In genomic region chr15:51749307-51749706, GRCh38 we compare ENCODE assay signal across 21 cellular contexts.
"Had no signal": no experiment of that assay in that cellular context is flagged by ENCODE, and none has a peak within 500 bp of the region (broad histone marks: within the 10 kb centered on the region; RNA-seq: fewer than 3 reads in every experiment).

No MANE protein-coding gene starts in this region.

- H3K4me3 Mint-ChIP-seq: natural killer cell; stimulated activated naive B cell treated with anti-CD40 and anti-IgM and Interleukin-4, amounts not matched to agents 10 μg/mL and 1 μg/mL and 100 μg/mL, for 72 hours; stimulated activated naive CD8-positive, alpha-beta T cell treated with anti-CD3 and anti-CD28 coated beads, Interleukin-15, amount 100 ng/mL, for 72 hours had no signal

- H3K27ac Mint-ChIP-seq: natural killer cell; stimulated activated naive B cell treated with anti-CD40 and anti-IgM and Interleukin-4, amounts not matched to agents 10 μg/mL and 1 μg/mL and 100 μg/mL, for 72 hours; stimulated activated naive CD8-positive, alpha-beta T cell treated with anti-CD3 and anti-CD28 coated beads, Interleukin-15, amount 100 ng/mL, for 72 hours had no signal

- H3K27ac ChIP-seq: dorsolateral prefrontal cortex, gastrocnemius medialis, lower lobe of right lung, ovary, psoas muscle, sigmoid colon, suprapubic skin, thyroid gland, vagina had no signal

- ATAC-seq: gastrocnemius medialis; left ventricle myocardium superior; lower lobe of right lung; natural killer cell; psoas muscle; right cardiac atrium; stimulated activated naive B cell treated with anti-CD40 and anti-IgM and Interleukin-4, amounts not matched to agents 10 μg/mL and 1 μg/mL and 100 μg/mL, for 72 hours; stimulated activated naive CD8-positive, alpha-beta T cell treated with anti-CD3 and anti-CD28 coated beads, Interleukin-15, amount 100 ng/mL, for 72 hours had no signal

- DNase-seq: dorsolateral prefrontal cortex; effector CD4-positive, alpha-beta T cell; foreskin fibroblast; gastrocnemius medialis; head of caudate nucleus; left ventricle myocardium superior; lower lobe of right lung; natural killer cell; occipital lobe; ovary; posterior cingulate gyrus; psoas muscle; right cardiac atrium; sigmoid colon; stimulated activated CD4-positive, alpha-beta T cell treated with anti-CD3 and anti-CD28 coated beads, Interleukin-2, amount 100 ng/mL, for 24 hours; stimulated activated naive B cell treated with anti-CD40 and anti-IgM and Interleukin-4, amounts not matched to agents 10 μg/mL and 1 μg/mL and 100 μg/mL, for 72 hours; stimulated activated naive CD8-positive, alpha-beta T cell treated with anti-CD3 and anti-CD28 coated beads, Interleukin-15, amount 100 ng/mL, for 72 hours; thyroid gland; trophoblast cell had no signal

- H3K4me3 ChIP-seq: dorsolateral prefrontal cortex, gastrocnemius medialis, lower lobe of right lung, ovary, psoas muscle, sigmoid colon, suprapubic skin, thyroid gland, vagina had no signal

- H3K9me3 Mint-ChIP-seq: natural killer cell; stimulated activated naive B cell treated with anti-CD40 and anti-IgM and Interleukin-4, amounts not matched to agents 10 μg/mL and 1 μg/mL and 100 μg/mL, for 72 hours; stimulated activated naive CD8-positive, alpha-beta T cell treated with anti-CD3 and anti-CD28 coated beads, Interleukin-15, amount 100 ng/mL, for 72 hours had no signal

- H3K36me3 ChIP-seq: gastrocnemius medialis, lower lobe of right lung, ovary, sigmoid colon, suprapubic skin, thyroid gland, vagina had no signal

- H3K27me3 ChIP-seq: dorsolateral prefrontal cortex, gastrocnemius medialis, ovary, sigmoid colon, suprapubic skin, thyroid gland, vagina had no signal

- H3K9me3 ChIP-seq: gastrocnemius medialis, lower lobe of right lung, ovary, psoas muscle, sigmoid colon, suprapubic skin, thyroid gland, vagina had no signal

- H3K36me3 Mint-ChIP-seq: natural killer cell; stimulated activated naive B cell treated with anti-CD40 and anti-IgM and Interleukin-4, amounts not matched to agents 10 μg/mL and 1 μg/mL and 100 μg/mL, for 72 hours had no signal
